11 cellular contexts compared by ENCODE assay signal in genomic region chr10:97327348-97328294, GRCh38. TPM values are rescaled to one million over a fixed set of nuclear protein-coding genes. Genes with fewer than 3 reads are reported as not detected.
A peak's percentile ranks its signal among the peaks of the same experiment; 100 is the strongest.
DNase-seq lines count a peak whose midpoint lies in the region; ATAC-seq, FAIRE-seq and TF ChIP-seq lines count a peak whose summit lies in the region.
"Had no signal": no experiment of that assay in that cellular context is flagged by ENCODE, and none has a peak within 500 bp of the region (broad histone marks: within the 10 kb centered on the region; RNA-seq: fewer than 3 reads in every experiment).

No MANE protein-coding gene starts in this region.

- peaks cover 12% of the 10 kb centered on the region for H3K4me1 ChIP-seq in GM12878 (ENCODE audit: control insufficient read depth, insufficient read depth, low read length)
- peaks cover 5% of the 10 kb centered on the region in 2 donors for H3K4me1 ChIP-seq in small intestine (ENCODE audit: control insufficient read depth in 2 of 2, insufficient read depth in 1 of 2, low read depth in 1 of 2, low read length in 1 of 2)

- H3K4me3 Mint-ChIP-seq in activated CD4-positive, alpha-beta T cell treated with anti-CD3 and anti-CD28 coated beads, Interleukin-2, amount 10 ng/mL, durations not matched to agents 7 days and 5 days = no peak overlapping the region

- in situ Hi-C loops in GM12878 (cut with MboI) = no loop called here

- TF ChIP-seq EP300 in GM12878 (IDR thresholded peaks at IDR 0.05; ENCODE audit: borderline replicate concordance in 1 of 2, control insufficient read depth in 1 of 2, low read depth in 2 of 2, low read length in 2 of 2) = no peak

- 91% methylated on average over 7 of the region's 7 CpGs for WGBS in GM12878 (ENCODE audit: insufficient coverage, insufficient replicate concordance, low lambda C conversion rate, missing lambda C conversion rate)
- 16 to 66% (median 33%) methylated on average over 7 of the region's 7 CpGs for WGBS in small intestine, 3 donors

- POLR2A ChIA-PET in activated CD4-positive, alpha-beta T cell treated with anti-CD3 and anti-CD28 coated beads, Interleukin-2, amount 10 ng/mL, durations not matched to agents 7 days and 5 days (lab: Charles Lee) = no interaction called here
- POLR2A ChIA-PET in GM12878 (lab: Charles Lee) = interaction anchor here (0.6 kb wide), 1 partner anchor 13 kb away, joined by 4 read pairs; no protein-coding TSS in a partner anchor

- H3K4me3 ChIP-seq in GM12878 (no peak overlapping the region), small intestine (ENCODE audit: low read depth in 1 of 2, low read length in 2 of 2) (no peak overlapping the region)
- H3K4me3 ChIP-seq: skin epidermis had no signal

- peaks cover 21% of the 10 kb centered on the region for H3K36me3 Mint-ChIP-seq in activated CD4-positive, alpha-beta T cell treated with anti-CD3 and anti-CD28 coated beads, Interleukin-2, amount 10 ng/mL, durations not matched to agents 7 days and 5 days (ENCODE audit: low read depth)

- H3K9me3 Mint-ChIP-seq in activated CD4-positive, alpha-beta T cell treated with anti-CD3 and anti-CD28 coated beads, Interleukin-2, amount 10 ng/mL, durations not matched to agents 7 days and 5 days = no peaks in the 10 kb centered on the region

- no peak for DNase-seq in activated CD4-positive, alpha-beta T cell treated with anti-CD3 and anti-CD28 coated beads, Interleukin-2, amount 10 ng/mL, durations not matched to agents 7 days and 5 days
- DNase-seq in activated CD4-positive, alpha-beta T cell treated with anti-CD3 and anti-CD28 coated beads, Interleukin-2, amount 50 U/mL, for 48 hours = no peak
- DNase-seq in NCI-H510A (lab: John Stamatoyannopoulos, UW) = peak; percentile 15
- DNase-seq in GM12878 (ENCODE audit: low read depth, low spot score) = no peak
- DNase-seq in small intestine = peak; percentile 56
- DNase-seq in central memory CD4-positive, alpha-beta T cell = no peak

- CTCF ChIA-PET in activated CD4-positive, alpha-beta T cell treated with anti-CD3 and anti-CD28 coated beads, Interleukin-2, amount 10 ng/mL, durations not matched to agents 7 days and 5 days (lab: Charles Lee) = interaction anchor here (0.6 to 2.4 kb wide), 4 partner anchors 8 to 510 kb away, joined by 3 to 9 read pairs (median 4); partner anchors contain the start of gene FRAT1
- CTCF ChIA-PET in GM12878 (lab: Yijun Ruan, JAX) = interaction anchor here (0.6 to 2.3 kb wide), 2 partner anchors 49 to 53 kb away, joined by 4 to 14 read pairs; no protein-coding TSS in a partner anchor

- peak overlapping the region; percentile 28 for H3K27ac Mint-ChIP-seq in activated CD4-positive, alpha-beta T cell treated with anti-CD3 and anti-CD28 coated beads, Interleukin-2, amount 10 ng/mL, durations not matched to agents 7 days and 5 days

- peak overlapping the region; percentile 17; the same call in 1 of the 2 replicates for H3K4me2 ChIP-seq in GM12878 (ENCODE audit: control insufficient read depth, insufficient read depth)

- SMC1A ChIA-PET in GM12878 (lab: Charles Lee; ENCODE audit: uncharacterized antibody, unreplicated experiment) = interaction anchor here (0.7 to 1.5 kb wide), 3 partner anchors 11 to 49 kb away, joined by 3 to 4 read pairs (median 3); no protein-coding TSS in a partner anchor

- no peaks in the 10 kb centered on the region for H3K9me3 ChIP-seq in GM12878 (replicated peaks; ENCODE audit: control insufficient read depth, insufficient read depth, low read length)
- H3K9me3 ChIP-seq in small intestine (ENCODE audit: control insufficient read depth, low read depth) = no peaks in the 10 kb centered on the region

- peak; percentile 40 for ATAC-seq in GM12878
- no peak for ATAC-seq in HG02840 (IDR thresholded peaks at IDR 0.05; ENCODE audit: low FRiP score, unreplicated experiment)
- ATAC-seq in HG02623 (IDR thresholded peaks at IDR 0.05; ENCODE audit: unreplicated experiment) = no peak

- intact Hi-C loops in GM12878 (cut with micrococcal nuclease; ENCODE audit: unreplicated experiment) = no loop called here

- H3K36me3 ChIP-seq in GM12878 (ENCODE audit: control insufficient read depth in 2 of 2, insufficient read depth in 2 of 2, low read length in 1 of 2) (no peaks in the 10 kb centered on the region), small intestine (ENCODE audit: control insufficient read depth in 2 of 2, insufficient read depth in 2 of 2, low read length in 2 of 2) (no peaks in the 10 kb centered on the region)

- no peak overlapping the region for H3K9ac ChIP-seq in GM12878 (ENCODE audit: control insufficient read depth, insufficient read depth, low read length)

- H3K4me1 Mint-ChIP-seq in activated CD4-positive, alpha-beta T cell treated with anti-CD3 and anti-CD28 coated beads, Interleukin-2, amount 10 ng/mL, durations not matched to agents 7 days and 5 days = peaks cover 52% of the 10 kb centered on the region

- H4K20me1 ChIP-seq in GM12878 (ENCODE audit: control insufficient read depth, insufficient read depth) = no peaks in the 10 kb centered on the region; the same call in 1 of the 2 replicates

- FAIRE-seq in GM12878 (lab: Jason Lieb, UNC) = no peak
- FAIRE-seq in small intestine (lab: Jason Lieb, UNC) = no peak
- FAIRE-seq: astrocyte, TTC549 had no signal

- no TSS peak for BruUV-seq in GM12878 (replicated peaks; lab: Mats Ljungman, UMichigan)

- no peak for TF ChIP-seq RAD21 in GM12878 (IDR thresholded peaks at IDR 0.05; ENCODE audit: insufficient read depth, low read depth, low read length)

- H3K79me2 ChIP-seq in GM12878 (ENCODE audit: control insufficient read depth, insufficient read depth, low read length) = no peaks in the 10 kb centered on the region

- no peak for TF ChIP-seq POLR2A in GM12878 (IDR thresholded peaks at IDR 0.05; ENCODE audit: low read depth, low read length)

- H2AFZ ChIP-seq in GM12878 (ENCODE audit: control insufficient read depth, low read depth, low read length) = no peak overlapping the region

- TF ChIP-seq CTCF in GM12878 (IDR thresholded peaks at IDR 0.05 in 2 of 3, conservative IDR thresholded peaks at IDR 0.05 in 1 of 3; ENCODE audit: control insufficient read depth in 2 of 3, extremely low read depth in 1 of 3, insufficient read depth in 1 of 3, low read depth in 3 of 3, low read length in 3 of 3) = no peak

- H3K27ac ChIP-seq in GM12878 (ENCODE audit: control insufficient read depth, insufficient read depth) (no peak overlapping the region), small intestine (ENCODE audit: low read depth in 1 of 2, low read length in 1 of 2) (peak overlapping the region; percentile 34 to 47)
- H3K27ac ChIP-seq: skin epidermis had no signal

- H3K27me3 ChIP-seq in GM12878 (replicated peaks in 1 of 2; ENCODE audit: control insufficient read depth in 2 of 2, insufficient read depth in 2 of 2, low read length in 1 of 2) (no peaks in the 10 kb centered on the region), small intestine (ENCODE audit: control insufficient read depth in 2 of 2, insufficient read depth in 2 of 2, low read length in 2 of 2) (no peaks in the 10 kb centered on the region)

- RAD21 ChIA-PET in GM12878 (lab: Charles Lee; ENCODE audit: unreplicated experiment) = no interaction called here

- no peaks in the 10 kb centered on the region for H3K27me3 Mint-ChIP-seq in activated CD4-positive, alpha-beta T cell treated with anti-CD3 and anti-CD28 coated beads, Interleukin-2, amount 10 ng/mL, durations not matched to agents 7 days and 5 days

RNA-seq across cellular contexts. Expression of gene FRAT2, which starts 6.9 kb away (rescaled TPM):
- total RNA-seq in activated CD4-positive, alpha-beta T cell treated with anti-CD3 and anti-CD28 coated beads, Interleukin-2, amount 10 ng/mL, durations not matched to agents 7 days and 5 days = 10 to 100 TPM in 1 of 2 experiments, 1 to 10 TPM in 1; 9.0 to 10.7 TPM
- 5.0 TPM in 2 replicates for total RNA-seq in GM12878 (2013; cell fraction: nucleolus; rRNA removed)
- 5.0 and 5.9 TPM in 2 replicates for total RNA-seq in GM12878 (2014; rRNA removed)
- total RNA-seq in GM12878 (2014; rRNA removed; fragmentation: Illumina TruSeq; extraction: Trizol) = 3.5 and 4.1 TPM in 2 replicates
- total RNA-seq in GM12878 (2021) = 5.2 and 5.6 TPM in 2 replicates
- 1.2 TPM for polyA plus RNA-seq in GM12878 (2011; ENCODE audit: low read depth)
- 3.9 and 4.4 TPM in 2 replicates for polyA plus RNA-seq in GM12878 (2011; rRNA removed)
- polyA plus RNA-seq in GM12878 (2011; cell fraction: cytosol; rRNA removed) = 4.3 and 4.4 TPM in 2 replicates
- polyA plus RNA-seq in GM12878 (2011; cell fraction: nucleus; rRNA removed) = 2.6 and 4.1 TPM in 2 replicates
- polyA plus RNA-seq in GM12878 (2012) = 2.5 TPM in 2 replicates
- polyA plus RNA-seq in GM12878 (2014; fragmentation: Illumina TruSeq; extraction: Trizol) = 2.9 and 3.8 TPM in 2 replicates
- polyA plus RNA-seq in GM12878 (2014; fragmentation: Nextera tagmentation; extraction: Ambion mirVana) = 1 to 10 TPM in 1 of 2 experiments, under 1 TPM in 1; 0.69 to 1.8 TPM
- 4.4 and 5.0 TPM in 2 replicates for polyA plus RNA-seq in GM12878 (2014; rRNA removed)
- 1 to 10 TPM; 1.3 to 2.2 TPM for polyA plus RNA-seq in GM12878 (2016; fragmentation: Nextera tagmentation; extraction: Ambion mirVana)
- 1.8 and 2.6 TPM in 2 replicates for polyA minus RNA-seq in GM12878 (2011; rRNA and poly(A)+ RNA removed)
- 2.0 TPM in 2 replicates for polyA minus RNA-seq in GM12878 (2011; cell fraction: cytosol; rRNA and poly(A)+ RNA removed)
- 1.7 and 3.3 TPM in 2 replicates for polyA minus RNA-seq in GM12878 (2011; cell fraction: nucleus; rRNA and poly(A)+ RNA removed)
- 10 to 100 TPM; 23.2 to 38.2 (median 32.5) TPM for polyA plus RNA-seq in small intestine

RNA-seq across cellular contexts. Expression of gene FRAT1, which starts 8.6 kb away (rescaled TPM):
- 1 to 10 TPM; 5.8 to 6.2 TPM for total RNA-seq in activated CD4-positive, alpha-beta T cell treated with anti-CD3 and anti-CD28 coated beads, Interleukin-2, amount 10 ng/mL, durations not matched to agents 7 days and 5 days
- total RNA-seq in GM12878 (2013; cell fraction: nucleolus; rRNA removed) = 0.94 and 1.3 TPM in 2 replicates
- 0.44 and 0.73 TPM in 2 replicates for total RNA-seq in GM12878 (2014; rRNA removed)
- total RNA-seq in GM12878 (2014; rRNA removed; fragmentation: Illumina TruSeq; extraction: Trizol) = 0.28 and 0.36 TPM in 2 replicates
- 0.56 and 0.67 TPM in 2 replicates for total RNA-seq in GM12878 (2021)
- polyA plus RNA-seq in GM12878 (2011; ENCODE audit: low read depth) = not detected
- 0.19 and 0.20 TPM in 2 replicates for polyA plus RNA-seq in GM12878 (2011; rRNA removed)
- 0.20 and 0.21 TPM in 2 replicates for polyA plus RNA-seq in GM12878 (2011; cell fraction: cytosol; rRNA removed)
- 0.30 and 0.32 TPM in 2 replicates for polyA plus RNA-seq in GM12878 (2011; cell fraction: nucleus; rRNA removed)
- 0.62 and 0.70 TPM in 2 replicates for polyA plus RNA-seq in GM12878 (2012)
- polyA plus RNA-seq in GM12878 (2014; fragmentation: Illumina TruSeq; extraction: Trizol) = 0.13 TPM in 1 of 2 replicates, not detected in the other
- polyA plus RNA-seq in GM12878 (2014; fragmentation: Nextera tagmentation; extraction: Ambion mirVana) = under 1 TPM; 0.07 to 0.08 TPM
- 0.19 and 0.65 TPM in 2 replicates for polyA plus RNA-seq in GM12878 (2014; rRNA removed)
- polyA plus RNA-seq in GM12878 (2016; fragmentation: Nextera tagmentation; extraction: Ambion mirVana) = under 1 TPM; 0.11 to 0.32 TPM
- 0.22 and 0.31 TPM in 2 replicates for polyA minus RNA-seq in GM12878 (2011; rRNA and poly(A)+ RNA removed)
- polyA minus RNA-seq in GM12878 (2011; cell fraction: cytosol; rRNA and poly(A)+ RNA removed) = 0.40 and 0.62 TPM in 2 replicates
- 0.48 and 1.1 TPM in 2 replicates for polyA minus RNA-seq in GM12878 (2011; cell fraction: nucleus; rRNA and poly(A)+ RNA removed)
- 1 to 10 TPM; 3.8 to 6.1 (median 5.6) TPM for polyA plus RNA-seq in small intestine

RNA-seq across cellular contexts. Expression of gene ARHGAP19, which starts 35.2 kb away (rescaled TPM):
- 10 to 100 TPM; 56.6 to 58.5 TPM for total RNA-seq in activated CD4-positive, alpha-beta T cell treated with anti-CD3 and anti-CD28 coated beads, Interleukin-2, amount 10 ng/mL, durations not matched to agents 7 days and 5 days
- total RNA-seq in GM12878 (2013; cell fraction: nucleolus; rRNA removed) = 27.1 and 29.8 TPM in 2 replicates
- total RNA-seq in GM12878 (2014; rRNA removed) (19.6 and 23.9 TPM in 2 replicates), GM12878 (2014; rRNA removed; fragmentation: Illumina TruSeq; extraction: Trizol) (29.0 and 29.8 TPM in 2 replicates), GM12878 (2021) (30.8 and 32.2 TPM in 2 replicates)
- polyA plus RNA-seq in GM12878 (2011; ENCODE audit: low read depth) = 13.1 TPM
- polyA plus RNA-seq in GM12878 (2011; rRNA removed) (40.7 and 53.1 TPM in 2 replicates), GM12878 (2014; fragmentation: Illumina TruSeq; extraction: Trizol) (31.7 and 39.4 TPM in 2 replicates), GM12878 (2014; fragmentation: Nextera tagmentation; extraction: Ambion mirVana) (10 to 100 TPM; 13.3 to 16.1 TPM), GM12878 (2014; rRNA removed) (18.3 and 21.8 TPM in 2 replicates), GM12878 (2016; fragmentation: Nextera tagmentation; extraction: Ambion mirVana) (10 to 100 TPM; 22.3 to 22.9 TPM), small intestine (1 to 10 TPM; 2.2 to 5.0 (median 2.5) TPM)
- 17.5 and 23.3 TPM in 2 replicates for polyA plus RNA-seq in GM12878 (2011; cell fraction: cytosol; rRNA removed)
- polyA plus RNA-seq in GM12878 (2011; cell fraction: nucleus; rRNA removed) = 23.6 and 24.4 TPM in 2 replicates
- 17.2 and 19.6 TPM in 2 replicates for polyA plus RNA-seq in GM12878 (2012)
- 26.5 and 29.2 TPM in 2 replicates for polyA minus RNA-seq in GM12878 (2011; rRNA and poly(A)+ RNA removed)
- polyA minus RNA-seq in GM12878 (2011; cell fraction: cytosol; rRNA and poly(A)+ RNA removed) = 9.6 and 11.1 TPM in 2 replicates
- 9.1 and 9.9 TPM in 2 replicates for polyA minus RNA-seq in GM12878 (2011; cell fraction: nucleus; rRNA and poly(A)+ RNA removed)

Comparison
In these comparisons a context has a peak if more than half of its experiments do, and no peak if none do; other contexts are left out.
1. DNase-seq: peak in NCI-H510A (single experiment) and small intestine (single experiment); none in activated CD4-positive, alpha-beta T cell treated with anti-CD3 and anti-CD28 coated beads, Interleukin-2, amount 10 ng/mL, durations not matched to agents 7 days and 5 days (single experiment), activated CD4-positive, alpha-beta T cell treated with anti-CD3 and anti-CD28 coated beads, Interleukin-2, amount 50 U/mL, for 48 hours (0 of 2), GM12878 (single experiment) and central memory CD4-positive, alpha-beta T cell (single experiment).